ENCODE assay signal across 1 cellular context in genomic region chr20:47663354-47664067, GRCh38.
TF ChIP-seq lines count a peak whose summit lies in the region.

No MANE protein-coding gene starts in this region.

TF ChIP-seq in HepG2, 621 proteins besides CTCF, POLR2A, EP300 and RAD21 (continued from another document and continues in another):
- TF ChIP-seq ZNF318 (CRISPR knock-in tag; IDR thresholded peaks at IDR 0.05) (no peak), ZNF468 (CRISPR knock-in tag; IDR thresholded peaks at IDR 0.05) (no peak), ZBTB25 (CRISPR knock-in tag; IDR thresholded peaks at IDR 0.05) (0 out of 2 replicates have a peak, but pooled peaks have one; percentile 36), TOPORS (CRISPR knock-in tag; IDR thresholded peaks at IDR 0.05) (no peak), ZNF75D (CRISPR knock-in tag; IDR thresholded peaks at IDR 0.05; ENCODE audit: borderline replicate concordance) (no peak), ZNF207 (IDR thresholded peaks at IDR 0.05; ENCODE audit: borderline replicate concordance) (no peak), THAP8 (CRISPR knock-in tag; IDR thresholded peaks at IDR 0.05; ENCODE audit: borderline replicate concordance) (no peak), ZNF143 (CRISPR knock-in tag; IDR thresholded peaks at IDR 0.05) (no peak), ZBTB7B (CRISPR knock-in tag; IDR thresholded peaks at IDR 0.05) (no peak), KDM4B (CRISPR knock-in tag; IDR thresholded peaks at IDR 0.05) (no peak), E2F2 (CRISPR knock-in tag; IDR thresholded peaks at IDR 0.05; ENCODE audit: borderline replicate concordance) (no peak), ZNF543 (CRISPR knock-in tag; IDR thresholded peaks at IDR 0.05) (no peak), ETV5 (CRISPR knock-in tag; IDR thresholded peaks at IDR 0.05; ENCODE audit: borderline replicate concordance) (peak; percentile 63), ZBTB8A (CRISPR knock-in tag; IDR thresholded peaks at IDR 0.05; ENCODE audit: borderline replicate concordance, low read depth) (no peak), ZBTB33 (CRISPR knock-in tag; IDR thresholded peaks at IDR 0.05) (0 out of 2 replicates have a peak, but pooled peaks have one; percentile 4), BCL3 (CRISPR knock-in tag; IDR thresholded peaks at IDR 0.05) (peak; percentile 64), ZNF180 (CRISPR knock-in tag; IDR thresholded peaks at IDR 0.05; ENCODE audit: borderline replicate concordance, low read depth) (no peak), ZBTB26 (CRISPR knock-in tag; IDR thresholded peaks at IDR 0.05; ENCODE audit: borderline replicate concordance) (no peak), ZFY (CRISPR knock-in tag; IDR thresholded peaks at IDR 0.05) (peak; percentile 45; the same call in 1 of the 2 replicates), ZBTB4 (CRISPR knock-in tag; IDR thresholded peaks at IDR 0.05; ENCODE audit: borderline replicate concordance) (no peak), ZNF225 (CRISPR knock-in tag; IDR thresholded peaks at IDR 0.05) (no peak), MYNN (CRISPR knock-in tag; IDR thresholded peaks at IDR 0.05; ENCODE audit: low read depth) (0 out of 2 replicates have a peak, but pooled peaks have one; percentile 59), ZNF441 (CRISPR knock-in tag; IDR thresholded peaks at IDR 0.05; ENCODE audit: borderline replicate concordance) (no peak), ZNF317 (CRISPR knock-in tag; IDR thresholded peaks at IDR 0.05) (no peak), NFE2L1 (CRISPR knock-in tag; IDR thresholded peaks at IDR 0.05; ENCODE audit: borderline replicate concordance) (no peak), SRY (CRISPR knock-in tag; IDR thresholded peaks at IDR 0.05) (no peak), WIZ (CRISPR knock-in tag; IDR thresholded peaks at IDR 0.05) (no peak), RBM39 (IDR thresholded peaks at IDR 0.05; ENCODE audit: low read depth, low read length, poor library complexity, severe bottlenecking) (no peak), ZNF670 (CRISPR knock-in tag; IDR thresholded peaks at IDR 0.05; ENCODE audit: borderline replicate concordance) (no peak), TFAP4 (IDR thresholded peaks at IDR 0.05; ENCODE audit: borderline replicate concordance, low read depth) (no peak), ZNF879 (CRISPR knock-in tag; IDR thresholded peaks at IDR 0.05) (no peak), NPAS2 (CRISPR knock-in tag; IDR thresholded peaks at IDR 0.05; ENCODE audit: borderline replicate concordance) (no peak), HMG20B (CRISPR knock-in tag; conservative IDR thresholded peaks at IDR 0.05) (0 out of 2 replicates have a peak, but pooled peaks have one; percentile 47), SRF (IDR thresholded peaks at IDR 0.05; ENCODE audit: low read depth, low read length) (no peak), ZNF841 (CRISPR knock-in tag; IDR thresholded peaks at IDR 0.05; ENCODE audit: borderline replicate concordance) (no peak), ZNF160 (CRISPR knock-in tag; IDR thresholded peaks at IDR 0.05) (no peak), DPF2 (CRISPR knock-in tag; IDR thresholded peaks at IDR 0.05; ENCODE audit: borderline replicate concordance, low read depth) (no peak), ZNF326 (CRISPR knock-in tag; IDR thresholded peaks at IDR 0.05; ENCODE audit: borderline replicate concordance) (0 out of 2 replicates have a peak, but pooled peaks have one; percentile 25), MXD3 (CRISPR knock-in tag; IDR thresholded peaks at IDR 0.05) (no peak; the same call in 1 of the 2 replicates)
